ENCODE assay signal across 8 cellular contexts in the genomic region with DNA sequence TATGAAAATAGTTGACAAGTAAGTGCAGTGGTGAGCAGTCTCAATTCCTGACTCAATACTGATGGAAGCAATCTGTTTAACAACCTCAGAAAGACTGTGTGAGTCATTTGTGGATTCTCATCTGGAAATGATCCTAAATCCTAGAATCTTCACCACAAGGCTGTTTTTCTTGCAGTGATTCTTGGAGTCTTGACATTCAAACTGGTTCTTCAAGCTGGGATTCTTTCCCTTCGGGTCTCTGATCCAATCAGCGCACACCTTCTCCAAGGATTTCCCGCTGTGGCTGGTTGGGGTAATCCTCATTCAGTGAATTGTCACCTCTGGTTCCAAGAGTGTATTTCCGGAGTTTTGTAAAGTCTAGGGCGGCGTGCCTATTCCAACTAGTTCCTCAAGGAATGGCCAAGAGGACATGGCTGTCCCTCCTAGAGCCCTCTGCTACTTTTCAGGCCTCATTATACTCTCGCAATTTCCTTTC. TPM values are rescaled to one million over a fixed set of nuclear protein-coding genes. Genes with fewer than 3 reads are reported as not detected.
DNase-seq lines count a peak whose midpoint lies in the region; ATAC-seq and TF ChIP-seq lines count a peak whose summit lies in the region.

No MANE protein-coding gene starts in this region.

- H3K9me3 ChIP-seq in HEK293 (ENCODE audit: control insufficient read depth, insufficient read depth, low read depth, low read length) = no peaks in the 10 kb centered on the region
- peaks cover 19% of the 10 kb centered on the region for H3K9me3 ChIP-seq in mesenchymal stem cell (ENCODE audit: control insufficient read depth, low read length)

- no peak overlapping the region for H2BK120ac ChIP-seq in mesenchymal stem cell (ENCODE audit: low read depth, low read length)

- no peaks in the 10 kb centered on the region for H3K36me3 ChIP-seq in HEK293 (ENCODE audit: control insufficient read depth in 2 of 2, insufficient read depth in 1 of 2, low read length in 2 of 2)
- H3K36me3 ChIP-seq in mesenchymal stem cell (ENCODE audit: control insufficient read depth in 1 of 2, insufficient read depth in 2 of 2, low read depth in 1 of 2, low read length in 2 of 2) = no peaks in the 10 kb centered on the region

- H3K79me1 ChIP-seq in mesenchymal stem cell (replicated peaks; ENCODE audit: low read length, poor library complexity, severe bottlenecking) = no peaks in the 10 kb centered on the region

- H3K18ac ChIP-seq in mesenchymal stem cell (ENCODE audit: low read depth in 1 of 2, low read length in 2 of 2) = peak overlapping the region in 1 of 2 experiments; percentile 48

- H4K8ac ChIP-seq in mesenchymal stem cell (ENCODE audit: low read length) = no peak overlapping the region

- no peak overlapping the region for H3K4me2 ChIP-seq in mesenchymal stem cell (ENCODE audit: low read length, poor library complexity, severe bottlenecking)

- H3K4me3 ChIP-seq in HEK293 (ENCODE audit: low read depth, low read length) (no peak overlapping the region), mesenchymal stem cell (ENCODE audit: insufficient read depth in 1 of 2, low read depth in 1 of 2, low read length in 2 of 2) (peak overlapping the region in 1 of 2 experiments; percentile 66)

- 0 out of 2 replicates have a peak, but pooled peaks cover 2% of the 10 kb centered on the region for H3K4me1 ChIP-seq in HEK293 (ENCODE audit: control insufficient read depth, insufficient read depth, low read length)
- no peaks in the 10 kb centered on the region for H3K4me1 ChIP-seq in mesenchymal stem cell (ENCODE audit: control insufficient read depth, insufficient read depth, low read depth, low read length)

- ATAC-seq in GM18498 (IDR thresholded peaks at IDR 0.05; ENCODE audit: unreplicated experiment) = no peak

- H2AK5ac ChIP-seq in mesenchymal stem cell (ENCODE audit: low read length, severe bottlenecking) = no peak overlapping the region

- peak; percentile 78 for DNase-seq in astrocyte of the hippocampus (ENCODE audit: low read depth, low spot score)
- DNase-seq in mesenchymal stem cell = peak; percentile 95
- no peak for DNase-seq in stimulated activated CD4-positive, alpha-beta T cell treated with anti-CD3 and anti-CD28 coated beads, Interleukin-4, amount 100 ng/mL, for 4 hours
- DNase-seq in iPS-NIHi11 (ENCODE audit: low spot score) = no peak
- DNase-seq in activated naive CD4-positive, alpha-beta T cell (lab: John Stamatoyannopoulos, UW) = no peak

- H4K91ac ChIP-seq in mesenchymal stem cell (ENCODE audit: low read length) = no peak overlapping the region

- no peak overlapping the region for H2BK5ac ChIP-seq in mesenchymal stem cell (ENCODE audit: low read depth, low read length, poor library complexity, severe bottlenecking)

- TF ChIP-seq CTCF in C4-2B (conservative IDR thresholded peaks at IDR 0.05) = no peak
- TF ChIP-seq CTCF in HEK293 (tag by site-specific recombination; IDR thresholded peaks at IDR 0.05) = no peak

- POLR2A ChIA-PET in HEK293 (lab: Yijun Ruan, JAX) = interaction anchor here (2.2 to 2.5 kb wide), 2 partner anchors 59 to 62 kb away, joined by 7 to 9 read pairs; a partner anchor contains a TSS

- no peak overlapping the region for H2BK12ac ChIP-seq in mesenchymal stem cell (ENCODE audit: low read length in 2 of 2)

- 55% methylated on average over 7 of the region's 7 CpGs for WGBS in mesenchymal stem cell

- H3K27me3 ChIP-seq in mesenchymal stem cell (ENCODE audit: control insufficient read depth in 1 of 2, insufficient read depth in 1 of 2, low read length in 2 of 2) = no peaks in the 10 kb centered on the region

- peak overlapping the region; percentile 91 for H3K9ac ChIP-seq in mesenchymal stem cell (ENCODE audit: low read length)

- no peak overlapping the region for H3K4ac ChIP-seq in mesenchymal stem cell (ENCODE audit: low read depth in 1 of 2, low read length in 2 of 2)

- no peak overlapping the region for H3K14ac ChIP-seq in mesenchymal stem cell (ENCODE audit: low read length in 2 of 2)

- CTCF ChIA-PET in HEK293 (lab: Yijun Ruan, JAX) = interaction anchor here (0.6 to 4.4 kb wide), 20 partner anchors 9 to 315 kb away, joined by 3 to 52 read pairs (median 4); a partner anchor contains a TSS

- H2BK15ac ChIP-seq in mesenchymal stem cell (ENCODE audit: low read depth, poor library complexity, severe bottlenecking) = no peak overlapping the region

- H3K23ac ChIP-seq in mesenchymal stem cell (ENCODE audit: low read length in 2 of 2) = no peak overlapping the region

- no peak overlapping the region for H2AFZ ChIP-seq in mesenchymal stem cell (ENCODE audit: low read depth, low read length)

- H3K27ac ChIP-seq in C4-2B = peak overlapping the region; percentile 57
- no peak overlapping the region for H3K27ac ChIP-seq in HEK293 (ENCODE audit: extremely low read depth, low read depth, low read length)
- H3K27ac ChIP-seq in mesenchymal stem cell (ENCODE audit: low read length, poor library complexity, severe bottlenecking) = peak overlapping the region; percentile 38

TF ChIP-seq in HEK293, 187 proteins besides CTCF, POLR2A, EP300 and RAD21:
- TF ChIP-seq ZNF76 (tag by site-specific recombination; IDR thresholded peaks at IDR 0.05; ENCODE audit: borderline replicate concordance, low read depth) = no peak
- 0 out of 2 replicates have a peak, but pooled peaks have one; percentile 49 for TF ChIP-seq GFI1B (tag by site-specific recombination; IDR thresholded peaks at IDR 0.05)

RNA-seq across cellular contexts. Expression of a gene that starts 37.7 kb away (rescaled TPM):
- 12.5 TPM for polyA plus RNA-seq in mesenchymal stem cell (2013, experiment 1 of 2)
- polyA plus RNA-seq in mesenchymal stem cell (2013, experiment 2 of 2) = 11.9 TPM

RNA-seq across cellular contexts. Expression of a gene that starts 58.8 kb away (rescaled TPM):
- polyA plus RNA-seq in mesenchymal stem cell (2013, experiment 1 of 2) = 117 TPM
- polyA plus RNA-seq in mesenchymal stem cell (2013, experiment 2 of 2) = 119 TPM

Comparison
In these comparisons a context has a peak if more than half of its experiments do, and no peak if none do; other contexts are left out.
1. DNase-seq: peak in astrocyte of the hippocampus (single experiment) and mesenchymal stem cell (single experiment); none in stimulated activated CD4-positive, alpha-beta T cell treated with anti-CD3 and anti-CD28 coated beads, Interleukin-4, amount 100 ng/mL, for 4 hours (0 of 2), iPS-NIHi11 (single experiment) and activated naive CD4-positive, alpha-beta T cell (0 of 4).